8 cellular contexts compared by ENCODE assay signal in genomic region chr10:21497177-21497807, GRCh38. TPM values are rescaled to one million over a fixed set of nuclear protein-coding genes. Genes with fewer than 3 reads are reported as not detected.
DNase-seq lines count a peak whose midpoint lies in the region; ATAC-seq and TF ChIP-seq lines count a peak whose summit lies in the region.

No MANE protein-coding gene starts in this region.

- H3K4me3 ChIP-seq in WERI-Rb-1 (ENCODE audit: low read depth, low read length) (peak overlapping the region; percentile 78), epithelial cell of proximal tubule (ENCODE audit: low read depth, low read length) (peak overlapping the region; percentile 90), mesodermal cell (ENCODE audit: extremely low read depth, insufficient read depth, low read length, poor library complexity, severe bottlenecking) (peak overlapping the region; percentile 81), suprapubic skin (peak overlapping the region; percentile 80)

- H3K36me3 ChIP-seq in WERI-Rb-1, result no peaks in the 10 kb centered on the region
- H3K36me3 ChIP-seq in mesodermal cell (ENCODE audit: control insufficient read depth, insufficient read depth, low read length), result peaks cover 3% of the 10 kb centered on the region
- H3K36me3 ChIP-seq in suprapubic skin, result no peaks in the 10 kb centered on the region

- no peak for TF ChIP-seq CTCF in WERI-Rb-1 (IDR thresholded peaks at IDR 0.05; ENCODE audit: low read depth, low read length)
- TF ChIP-seq CTCF in epithelial cell of proximal tubule (conservative IDR thresholded peaks at IDR 0.05; ENCODE audit: low read depth, low read length), result no peak
- TF ChIP-seq CTCF in suprapubic skin (IDR thresholded peaks at IDR 0.05), result no peak

- H3K4me1 ChIP-seq in mesodermal cell (ENCODE audit: control insufficient read depth, insufficient read depth, low read length, poor library complexity, severe bottlenecking) (peaks cover 50% of the 10 kb centered on the region), suprapubic skin (peaks cover 35% of the 10 kb centered on the region)

- no peak for TF ChIP-seq EP300 in suprapubic skin (IDR thresholded peaks at IDR 0.05)

- ATAC-seq in GM21390 (IDR thresholded peaks at IDR 0.05; ENCODE audit: unreplicated experiment), result no peak

- H3K27me3 ChIP-seq in WERI-Rb-1 (ENCODE audit: insufficient read depth, low read depth, severe bottlenecking) (no peaks in the 10 kb centered on the region), suprapubic skin (no peaks in the 10 kb centered on the region)

- TF ChIP-seq POLR2A in suprapubic skin (IDR thresholded peaks at IDR 0.05), result no peak

- H3K9me3 ChIP-seq in WERI-Rb-1 (ENCODE audit: severe bottlenecking) (no peaks in the 10 kb centered on the region), mesodermal cell (ENCODE audit: control insufficient read depth, low read length) (no peaks in the 10 kb centered on the region), suprapubic skin (no peaks in the 10 kb centered on the region)

- WGBS in mesodermal cell (ENCODE audit: insufficient coverage in 2 of 2), 2 experiments, result 0% methylated on average over 28 to 32 of the region's 37 CpGs
- 6% methylated on average over 17 of the region's 37 CpGs for WGBS in suprapubic skin

- DNase-seq in activated naive CD4-positive, alpha-beta T cell treated with Interleukin-2 at 50 U/mL for 16 hours, result peak; percentile 24
- no peak for DNase-seq in activated naive CD4-positive, alpha-beta T cell (lab: John Stamatoyannopoulos, UW)
- DNase-seq in NCI-H1436 (lab: John Stamatoyannopoulos, UW), result peak; percentile 73
- DNase-seq in WERI-Rb-1, result peak; percentile 60
- DNase-seq in epithelial cell of proximal tubule (ENCODE audit: low read depth), result no peak
- DNase-seq in suprapubic skin (ENCODE audit: low spot score in 2 of 2), result peak; percentile 94 to 96

- peak overlapping the region; percentile 87 for H3K27ac ChIP-seq in WERI-Rb-1
- peak overlapping the region; percentile 97 for H3K27ac ChIP-seq in mesodermal cell (ENCODE audit: low read depth, low read length, severe bottlenecking)
- H3K27ac ChIP-seq in suprapubic skin, result peak overlapping the region; percentile 4

RNA-seq across cellular contexts. Expression of gene SKIDA1, which starts 28.2 kb away (rescaled TPM):
- total RNA-seq in epithelial cell of proximal tubule, result 0.52 and 1.4 TPM in 2 replicates
- 11.4 TPM for polyA plus RNA-seq in mesodermal cell (2013, experiment 1 of 2)
- polyA plus RNA-seq in mesodermal cell (2013, experiment 2 of 2), result 10.3 TPM
- total RNA-seq in suprapubic skin, result 1 to 10 TPM in 2 of 4 donors, under 1 TPM in 2; 0.53 to 3.0 (median 1.2) TPM

RNA-seq across cellular contexts. Expression of gene MLLT10, which starts 36.7 kb away (rescaled TPM):
- total RNA-seq in epithelial cell of proximal tubule (15.5 and 15.8 TPM in 2 replicates), suprapubic skin (10 to 100 TPM; 58.0 to 97.8 (median 64.4) TPM)
- 45.1 TPM for polyA plus RNA-seq in mesodermal cell (2013, experiment 1 of 2)
- polyA plus RNA-seq in mesodermal cell (2013, experiment 2 of 2), result 40.1 TPM

Comparison
In these comparisons a context has a peak if more than half of its experiments do, and no peak if none do; other contexts are left out.
1. DNase-seq: peak in activated naive CD4-positive, alpha-beta T cell treated with Interleukin-2 at 50 U/mL for 16 hours (single experiment), NCI-H1436 (single experiment), WERI-Rb-1 (single experiment) and suprapubic skin (2 of 2); none in activated naive CD4-positive, alpha-beta T cell (0 of 4) and epithelial cell of proximal tubule (single experiment).
2. H3K27ac ChIP-seq: peak in every context shown above with its lines; median percentile 97 in mesodermal cell; 87 in WERI-Rb-1; 4 in suprapubic skin.
3. Peak in every context shown above with its lines, with median percentiles within 50 percentile points of each other: H3K4me3 ChIP-seq.